Comparison of ENCODE assay signal across 13 cellular contexts in the genomic region with DNA sequence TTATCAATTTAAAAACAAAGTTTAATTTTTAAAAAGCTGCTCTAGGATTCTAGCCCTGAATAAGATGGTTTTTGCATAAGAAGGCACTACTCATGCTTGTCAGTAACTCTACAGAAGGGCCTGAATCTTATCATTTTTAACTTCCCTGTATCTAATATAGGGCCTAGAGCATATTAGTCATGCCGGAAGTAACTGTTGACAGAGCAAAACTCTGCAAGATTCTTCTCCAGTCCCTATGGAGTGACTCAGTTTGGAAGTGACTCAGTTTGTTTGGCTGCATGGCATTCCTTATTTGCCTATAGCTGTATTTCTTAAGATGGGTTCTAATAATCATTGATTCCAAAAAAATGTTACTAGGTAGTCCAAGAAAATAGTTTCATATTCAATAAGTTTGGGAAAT.
DNase-seq lines count a peak whose midpoint lies in the region; ATAC-seq and TF ChIP-seq lines count a peak whose summit lies in the region.
"Had no signal": no experiment of that assay in that cellular context is flagged by ENCODE, and none has a peak within 500 bp of the region (broad histone marks: within the 10 kb centered on the region; RNA-seq: fewer than 3 reads in every experiment).

No MANE protein-coding gene starts in this region.

- no peaks in the 10 kb centered on the region for H3K36me3 Mint-ChIP-seq in activated CD8-positive, alpha-beta memory T cell treated with anti-CD3 and anti-CD28 coated beads, Interleukin-2, amount 10 ng/mL, durations not matched to agents 7 days and 5 days
- H3K36me3 Mint-ChIP-seq: stimulated activated naive B cell treated with anti-CD40 and anti-IgM and Interleukin-4, amounts not matched to agents 10 μg/mL and 1 μg/mL and 100 μg/mL, for 72 hours had no signal

- no peaks in the 10 kb centered on the region for H3K27me3 ChIP-seq in RWPE2 (ENCODE audit: insufficient read depth, poor library complexity, severe bottlenecking)

- no peak overlapping the region for H3K27ac Mint-ChIP-seq in activated CD8-positive, alpha-beta memory T cell treated with anti-CD3 and anti-CD28 coated beads, Interleukin-2, amount 10 ng/mL, durations not matched to agents 7 days and 5 days
- H3K27ac Mint-ChIP-seq: stimulated activated naive B cell treated with anti-CD40 and anti-IgM and Interleukin-4, amounts not matched to agents 10 μg/mL and 1 μg/mL and 100 μg/mL, for 72 hours had no signal

- no peak overlapping the region for H3K27ac ChIP-seq in RWPE2 (ENCODE audit: poor library complexity, severe bottlenecking)
- H3K27ac ChIP-seq: HL-60 had no signal

- CTCF ChIA-PET in activated CD8-positive, alpha-beta memory T cell treated with anti-CD3 and anti-CD28 coated beads, Interleukin-2, amount 10 ng/mL, durations not matched to agents 7 days and 5 days (lab: Charles Lee), result no interaction called here

- no peaks in the 10 kb centered on the region for H3K4me1 ChIP-seq in RWPE2 (ENCODE audit: insufficient read depth, poor library complexity, severe bottlenecking)

- no peaks in the 10 kb centered on the region for H3K9me3 Mint-ChIP-seq in activated CD8-positive, alpha-beta memory T cell treated with anti-CD3 and anti-CD28 coated beads, Interleukin-2, amount 10 ng/mL, durations not matched to agents 7 days and 5 days (ENCODE audit: low read depth)

- H3K4me1 Mint-ChIP-seq in activated CD8-positive, alpha-beta memory T cell treated with anti-CD3 and anti-CD28 coated beads, Interleukin-2, amount 10 ng/mL, durations not matched to agents 7 days and 5 days, result no peaks in the 10 kb centered on the region
- H3K4me1 Mint-ChIP-seq: stimulated activated naive B cell treated with anti-CD40 and anti-IgM and Interleukin-4, amounts not matched to agents 10 μg/mL and 1 μg/mL and 100 μg/mL, for 72 hours had no signal

- no peak for TF ChIP-seq CTCF in RWPE2 (IDR thresholded peaks at IDR 0.05; ENCODE audit: poor library complexity, severe bottlenecking)

- no peak overlapping the region for H3K4me3 ChIP-seq in RWPE2 (ENCODE audit: severe bottlenecking)

- no peak overlapping the region for H3K4me3 Mint-ChIP-seq in activated CD8-positive, alpha-beta memory T cell treated with anti-CD3 and anti-CD28 coated beads, Interleukin-2, amount 10 ng/mL, durations not matched to agents 7 days and 5 days
- H3K4me3 Mint-ChIP-seq: stimulated activated naive B cell treated with anti-CD40 and anti-IgM and Interleukin-4, amounts not matched to agents 10 μg/mL and 1 μg/mL and 100 μg/mL, for 72 hours had no signal

- peak; percentile 60 for DNase-seq in HS-5 (ENCODE audit: low read depth)
- no peak for DNase-seq in RWPE2 (ENCODE audit: low spot score)
- peak; percentile 19 for DNase-seq in fibroblast of gingiva (ENCODE audit: low read depth)
- peak; percentile 52 for DNase-seq in renal cortical epithelial cell (ENCODE audit: low read depth)
- DNase-seq in COLO668 (lab: John Stamatoyannopoulos, UW; ENCODE audit: unreplicated experiment), result no peak
- DNase-seq in activated CD8-positive, alpha-beta memory T cell treated with anti-CD3 and anti-CD28 coated beads, Interleukin-2, amount 10 ng/mL, durations not matched to agents 7 days and 5 days, result no peak
- DNase-seq in midbrain (lab: John Stamatoyannopoulos, UW), result no peak
- DNase-seq: activated CD8-positive, alpha-beta memory T cell treated with anti-CD3 and anti-CD28 coated beads, Interleukin-2, amount 50 U/mL, for 48 hours; left cardiac atrium; NCI-H187 treated with DMSO at 0.1 percent for 48 hours; stimulated activated naive B cell treated with anti-CD40 and anti-IgM and Interleukin-4, amounts not matched to agents 10 μg/mL and 1 μg/mL and 100 μg/mL, for 72 hours had no signal

- H3K27me3 Mint-ChIP-seq in activated CD8-positive, alpha-beta memory T cell treated with anti-CD3 and anti-CD28 coated beads, Interleukin-2, amount 10 ng/mL, durations not matched to agents 7 days and 5 days, result no peaks in the 10 kb centered on the region
- H3K27me3 Mint-ChIP-seq: stimulated activated naive B cell treated with anti-CD40 and anti-IgM and Interleukin-4, amounts not matched to agents 10 μg/mL and 1 μg/mL and 100 μg/mL, for 72 hours had no signal

- no peaks in the 10 kb centered on the region for H3K36me3 ChIP-seq in RWPE2 (ENCODE audit: low read depth)

- ATAC-seq in RWPE2 (ENCODE audit: low read depth) (peak; percentile 48; the same call in 1 of the 3 replicates), HG03039 (IDR thresholded peaks at IDR 0.05; ENCODE audit: unreplicated experiment) (no peak)
- no peak for ATAC-seq in activated CD8-positive, alpha-beta memory T cell treated with anti-CD3 and anti-CD28 coated beads, Interleukin-2, amount 10 ng/mL, durations not matched to agents 7 days and 5 days
- ATAC-seq: left cardiac atrium; stimulated activated naive B cell treated with anti-CD40 and anti-IgM and Interleukin-4, amounts not matched to agents 10 μg/mL and 1 μg/mL and 100 μg/mL, for 72 hours had no signal

- H3K9me3 ChIP-seq in RWPE2 (ENCODE audit: severe bottlenecking), result no peaks in the 10 kb centered on the region

Comparison
In these comparisons a context has a peak if more than half of its experiments do, and no peak if none do; other contexts are left out.
1. DNase-seq: peak in HS-5 (single experiment), fibroblast of gingiva (single experiment) and renal cortical epithelial cell (single experiment); none in RWPE2 (single experiment), COLO668 (single experiment), activated CD8-positive, alpha-beta memory T cell treated with anti-CD3 and anti-CD28 coated beads, Interleukin-2, amount 10 ng/mL, durations not matched to agents 7 days and 5 days (single experiment) and midbrain (single experiment).